ENCODE assay signal across 21 cellular contexts in genomic region chr10:34016541-34016940, GRCh38.
"Had no signal": no experiment of that assay in that cellular context is flagged by ENCODE, and none has a peak within 500 bp of the region (broad histone marks: within the 10 kb centered on the region; RNA-seq: fewer than 3 reads in every experiment).

No MANE protein-coding gene starts in this region.

- H3K4me1 ChIP-seq: left lung, spleen, tibial nerve, uterus had no signal

- ATAC-seq: left colon; left lung; mucosa of descending colon; naive thymus-derived CD4-positive, alpha-beta T cell; natural killer cell treated with Interleukin-12 subunit alpha and Interleukin-12 subunit beta and Interleukin-15 and Interleukin-18, amount 100 ng/mL, for 72 hours; right cardiac atrium; sciatic nerve; stimulated activated effector memory CD8-positive, alpha-beta T cell treated with anti-CD3 and anti-CD28 coated beads, Interleukin-12 subunit alpha, Interleukin-12 subunit beta, amount 100 ng/mL, for 72 hours; stimulated activated naive CD8-positive, alpha-beta T cell treated with anti-CD3 and anti-CD28 coated beads, Interleukin-15, amount 100 ng/mL, for 72 hours had no signal

- H3K27me3 ChIP-seq: left lung, ovary, spleen, tibial nerve, uterus had no signal

- H3K36me3 ChIP-seq: left lung, ovary, spleen, tibial nerve, uterus had no signal

- FAIRE-seq: kidney, small intestine had no signal

- H3K4me3 ChIP-seq: left lung, lung, mucosa of descending colon, ovary, spleen, tibial nerve, uterus had no signal

- DNase-seq: hippocampal formation; kidney; left colon; left lung; midbrain; mucosa of descending colon; naive thymus-derived CD4-positive, alpha-beta T cell; ovary; right cardiac atrium; small intestine; spleen; stimulated activated CD4-positive, alpha-beta T cell treated with anti-CD3 and anti-CD28 coated beads, Interleukin-4, amount 100 ng/mL, for 24 hours; stimulated activated naive CD4-positive, alpha-beta T cell treated with Interleukin-2 at 50 U/mL for 16 hours; stimulated activated naive CD8-positive, alpha-beta T cell treated with anti-CD3 and anti-CD28 coated beads, Interleukin-15, amount 100 ng/mL, for 72 hours; substantia nigra; uterus had no signal

- H3K27ac ChIP-seq: left lung, ovary, spleen, tibial nerve, uterus had no signal

- H3K9me3 ChIP-seq: left lung, mucosa of descending colon, ovary, spleen, tibial nerve, uterus had no signal
